ENCODE assay signal across 11 cellular contexts in the genomic region with DNA sequence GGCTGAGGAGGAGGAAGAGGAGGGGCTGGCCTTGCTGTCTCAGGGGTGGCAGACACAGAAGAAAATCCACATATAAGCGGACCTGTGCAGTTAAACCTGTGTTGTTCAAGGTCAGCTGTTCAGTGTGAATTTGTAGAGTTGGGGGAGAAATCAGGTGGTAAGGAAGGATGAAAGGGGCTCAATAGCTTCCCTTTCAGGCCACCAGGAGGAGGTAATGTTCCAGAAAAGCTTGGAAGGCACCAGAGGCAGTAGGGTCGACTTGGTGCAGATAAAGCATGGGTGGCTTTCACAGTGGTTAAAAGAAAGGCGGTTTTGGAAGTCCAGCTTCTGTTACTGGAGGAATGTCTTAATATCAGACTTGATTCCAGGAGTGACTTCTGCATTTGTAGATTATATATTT.
A peak's percentile ranks its signal among the peaks of the same experiment; 100 is the strongest.
DNase-seq lines count a peak whose midpoint lies in the region; ATAC-seq and TF ChIP-seq lines count a peak whose summit lies in the region.
"Had no signal": no experiment of that assay in that cellular context is flagged by ENCODE, and none has a peak within 500 bp of the region (broad histone marks: within the 10 kb centered on the region; RNA-seq: fewer than 3 reads in every experiment).

No MANE protein-coding gene starts in this region.

- POLR2A ChIA-PET in RWPE1 (lab: Yijun Ruan, JAX; ENCODE audit: low non-redundant PET): no interaction called here

- no peaks in the 10 kb centered on the region; the same call in 1 of the 2 replicates for H3K27me3 ChIP-seq in GM06990 (replicated peaks; ENCODE audit: control insufficient read depth, insufficient read depth, low read length)
- H3K27me3 ChIP-seq: thyroid gland had no signal

- H3K27ac ChIP-seq in RWPE1: no peak overlapping the region
- H3K27ac ChIP-seq: thyroid gland had no signal

- no peak overlapping the region for H3K4me3 ChIP-seq in GM06990 (replicated peaks; ENCODE audit: low read depth, low read length)
- H3K4me3 ChIP-seq: mucosa of descending colon, thyroid gland had no signal

- CTCF ChIA-PET in RWPE1 (lab: Yijun Ruan, JAX): interaction anchor here (0.6 to 1.1 kb wide), 3 partner anchors 51 to 659 kb away, joined by 3 to 5 read pairs (median 3); no protein-coding TSS in a partner anchor

- ATAC-seq in HG02763 (IDR thresholded peaks at IDR 0.05; ENCODE audit: unreplicated experiment) (no peak), GM18907 (IDR thresholded peaks at IDR 0.05; ENCODE audit: unreplicated experiment) (no peak)
- ATAC-seq: HCT116, mucosa of descending colon had no signal

- intact Hi-C loops in posterior vena cava (cut with DNase I): no loop called here

- no peak for DNase-seq in GM06990 (ENCODE audit: extremely low read depth, insufficient read length)
- peak; percentile 34 for DNase-seq in HPDE6-E6E7 (ENCODE audit: extremely low spot score)
- peak; percentile 31 for DNase-seq in RWPE1 (ENCODE audit: low spot score)
- DNase-seq in left kidney (ENCODE audit: low read depth, low spot score): peak; percentile 67
- DNase-seq in 8988T: no peak
- DNase-seq in posterior vena cava (ENCODE audit: low spot score): no peak
- DNase-seq: thyroid gland had no signal

- no peaks in the 10 kb centered on the region for H3K36me3 ChIP-seq in GM06990 (ENCODE audit: control insufficient read depth, insufficient read depth, low read length)
- H3K36me3 ChIP-seq: thyroid gland had no signal

- TF ChIP-seq CTCF in GM06990 (IDR thresholded peaks at IDR 0.05; ENCODE audit: insufficient read depth, low read length, poor library complexity, severe bottlenecking) (peak; percentile 67), RWPE1 (conservative IDR thresholded peaks at IDR 0.05; ENCODE audit: low read depth) (no peak)

Comparison
In these comparisons a context has a peak if more than half of its experiments do, and no peak if none do; other contexts are left out.
1. DNase-seq: peak in HPDE6-E6E7 (single experiment), RWPE1 (single experiment) and left kidney (single experiment); none in GM06990 (single experiment), 8988T (single experiment) and posterior vena cava (single experiment).